12 cellular contexts compared by ENCODE assay signal in genomic region chr9:113857875-113858274, GRCh38. TPM values are rescaled to one million over a fixed set of nuclear protein-coding genes. Genes with fewer than 3 reads are reported as not detected.
DNase-seq lines count a peak whose midpoint lies in the region; ATAC-seq, FAIRE-seq and TF ChIP-seq lines count a peak whose summit lies in the region.
"Had no signal": no experiment of that assay in that cellular context is flagged by ENCODE, and none has a peak within 500 bp of the region (broad histone marks: within the 10 kb centered on the region; RNA-seq: fewer than 3 reads in every experiment).

No MANE protein-coding gene starts in this region.

- DNase-seq in SIG-M5 treated with dmso at 0.1 percent for 504 hours (lab: John Stamatoyannopoulos, UW; ENCODE audit: unreplicated experiment) (peak; percentile 82), midbrain (lab: John Stamatoyannopoulos, UW) (peak; percentile 3), NCI-H1930 (lab: John Stamatoyannopoulos, UW) (no peak), GM12891 (ENCODE audit: insufficient read length, low spot score) (no peak)
- DNase-seq in activated CD8-positive, alpha-beta memory T cell treated with anti-CD3 and anti-CD28 coated beads, Interleukin-2, amount 10 ng/mL, durations not matched to agents 7 days and 5 days = no peak
- DNase-seq: Caco-2; mesenchymal stem cell; NCI-H2081; stimulated activated CD4-positive, alpha-beta T cell treated with anti-CD3 and anti-CD28 coated beads, Interleukin-4, amount 100 ng/mL, for 1 hour had no signal

- no peak overlapping the region for H3K4me3 Mint-ChIP-seq in activated CD8-positive, alpha-beta memory T cell treated with anti-CD3 and anti-CD28 coated beads, Interleukin-2, amount 10 ng/mL, durations not matched to agents 7 days and 5 days

- ATAC-seq in GM19025 (IDR thresholded peaks at IDR 0.05; ENCODE audit: low read depth, unreplicated experiment) (peak; percentile 48), HG02870 (IDR thresholded peaks at IDR 0.05; ENCODE audit: unreplicated experiment) (peak; percentile 55)
- ATAC-seq in activated CD8-positive, alpha-beta memory T cell treated with anti-CD3 and anti-CD28 coated beads, Interleukin-2, amount 10 ng/mL, durations not matched to agents 7 days and 5 days = no peak

- no peak overlapping the region for H3K27ac Mint-ChIP-seq in activated CD8-positive, alpha-beta memory T cell treated with anti-CD3 and anti-CD28 coated beads, Interleukin-2, amount 10 ng/mL, durations not matched to agents 7 days and 5 days

- no peaks in the 10 kb centered on the region for H3K36me3 Mint-ChIP-seq in activated CD8-positive, alpha-beta memory T cell treated with anti-CD3 and anti-CD28 coated beads, Interleukin-2, amount 10 ng/mL, durations not matched to agents 7 days and 5 days

- no peak for FAIRE-seq in GM12891 (lab: Jason Lieb, UNC)
- FAIRE-seq: endometrium had no signal

- TF ChIP-seq POLR2A in GM12891 (IDR thresholded peaks at IDR 0.05; ENCODE audit: low read depth, low read length) = no peak

- H3K27me3 Mint-ChIP-seq in activated CD8-positive, alpha-beta memory T cell treated with anti-CD3 and anti-CD28 coated beads, Interleukin-2, amount 10 ng/mL, durations not matched to agents 7 days and 5 days = peaks cover 17% of the 10 kb centered on the region

- peaks cover 2% of the 10 kb centered on the region for H3K4me1 Mint-ChIP-seq in activated CD8-positive, alpha-beta memory T cell treated with anti-CD3 and anti-CD28 coated beads, Interleukin-2, amount 10 ng/mL, durations not matched to agents 7 days and 5 days

- no peaks in the 10 kb centered on the region for H3K9me3 Mint-ChIP-seq in activated CD8-positive, alpha-beta memory T cell treated with anti-CD3 and anti-CD28 coated beads, Interleukin-2, amount 10 ng/mL, durations not matched to agents 7 days and 5 days (ENCODE audit: low read depth)

- CTCF ChIA-PET in activated CD8-positive, alpha-beta memory T cell treated with anti-CD3 and anti-CD28 coated beads, Interleukin-2, amount 10 ng/mL, durations not matched to agents 7 days and 5 days (lab: Charles Lee) = interaction anchor here (0.8 kb wide), 1 partner anchor 105 kb away, joined by 3 read pairs; no protein-coding TSS in a partner anchor

TF ChIP-seq in GM12891, 5 proteins besides CTCF, POLR2A, EP300 and RAD21:
- no peak for TF ChIP-seq PAX5 (IDR thresholded peaks at IDR 0.05; ENCODE audit: insufficient read depth, low read length, severe bottlenecking)
- no peak for TF ChIP-seq POLR2AphosphoS5 (IDR thresholded peaks at IDR 0.05; ENCODE audit: low read depth, low read length)
- no peak for TF ChIP-seq TAF1 (IDR thresholded peaks at IDR 0.05; ENCODE audit: low read depth, low read length)
- TF ChIP-seq SPI1 (IDR thresholded peaks at IDR 0.05; ENCODE audit: low read depth, low read length) = no peak
- no peak for TF ChIP-seq POU2F2 (IDR thresholded peaks at IDR 0.05; ENCODE audit: low read depth, low read length)

RNA-seq across cellular contexts. Expression of gene ZNF618, which starts 18.2 kb away (rescaled TPM):
- 0.05 TPM for polyA plus RNA-seq in GM12891 (2012; ENCODE audit: low read depth, missing spikeins)
- total RNA-seq in activated CD8-positive, alpha-beta memory T cell treated with anti-CD3 and anti-CD28 coated beads, Interleukin-2, amount 10 ng/mL, durations not matched to agents 7 days and 5 days = under 1 TPM; 0.54 to 0.79 TPM

Comparison
In these comparisons a context has a peak if more than half of its experiments do, and no peak if none do; other contexts are left out.
1. DNase-seq: peak in SIG-M5 treated with dmso at 0.1 percent for 504 hours (single experiment) and midbrain (single experiment); none in NCI-H1930 (0 of 2), GM12891 (single experiment) and activated CD8-positive, alpha-beta memory T cell treated with anti-CD3 and anti-CD28 coated beads, Interleukin-2, amount 10 ng/mL, durations not matched to agents 7 days and 5 days (single experiment).